19 cellular contexts compared by ENCODE assay signal in the genomic region with DNA sequence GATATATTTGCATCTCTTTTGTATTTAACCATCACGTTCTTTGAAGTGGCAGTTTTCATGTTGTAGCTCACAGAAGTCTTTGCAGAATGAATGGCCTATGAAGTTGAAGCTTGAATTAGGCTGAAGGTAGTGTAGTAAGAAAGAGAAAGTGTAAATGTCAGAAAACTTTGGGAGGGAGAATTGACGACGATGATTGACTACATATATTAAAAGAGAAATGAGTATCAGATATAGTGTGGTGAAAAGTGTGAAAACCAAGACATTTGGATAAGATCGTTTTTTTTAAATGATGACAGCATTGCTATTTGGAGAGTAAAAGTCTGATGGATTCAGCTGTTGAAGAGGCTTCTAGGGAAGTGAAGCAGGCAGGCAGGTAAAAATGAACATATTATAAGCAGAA. TPM values are rescaled to one million over a fixed set of nuclear protein-coding genes. Genes with fewer than 3 reads are reported as not detected.
DNase-seq lines count a peak whose midpoint lies in the region; ATAC-seq, FAIRE-seq and TF ChIP-seq lines count a peak whose summit lies in the region.
"Had no signal": no experiment of that assay in that cellular context is flagged by ENCODE, and none has a peak within 500 bp of the region (broad histone marks: within the 10 kb centered on the region; RNA-seq: fewer than 3 reads in every experiment).

No MANE protein-coding gene starts in this region.

- no peak for TF ChIP-seq POLR2A in GM12878 (IDR thresholded peaks at IDR 0.05; ENCODE audit: low read depth, low read length)

- no peaks in the 10 kb centered on the region for H3K36me3 Mint-ChIP-seq in activated naive CD8-positive, alpha-beta T cell treated with anti-CD3 and anti-CD28 coated beads, Interleukin-2, amount 50 U/mL, for 24 hours (ENCODE audit: low read depth)
- no peaks in the 10 kb centered on the region for H3K36me3 Mint-ChIP-seq in activated naive CD8-positive, alpha-beta T cell treated with anti-CD3 and anti-CD28 coated beads for 36 hours
- H3K36me3 Mint-ChIP-seq: CD4-positive, alpha-beta memory T cell had no signal

- H3K9me3 ChIP-seq in OCI-LY3 (ENCODE audit: insufficient read depth, low read length) (no peaks in the 10 kb centered on the region), GM12878 (replicated peaks; ENCODE audit: control insufficient read depth, insufficient read depth, low read length) (no peaks in the 10 kb centered on the region), Karpas-422 (ENCODE audit: low read length) (no peaks in the 10 kb centered on the region)

- no peaks in the 10 kb centered on the region for H3K9me2 ChIP-seq in Karpas-422 (replicated peaks; ENCODE audit: insufficient read depth, low read length)

- H3K4me1 Mint-ChIP-seq in activated naive CD8-positive, alpha-beta T cell treated with anti-CD3 and anti-CD28 coated beads, Interleukin-2, amount 50 U/mL, for 24 hours, result peaks cover 4% of the 10 kb centered on the region
- no peaks in the 10 kb centered on the region for H3K4me1 Mint-ChIP-seq in activated naive CD8-positive, alpha-beta T cell treated with anti-CD3 and anti-CD28 coated beads for 36 hours

- RAD21 ChIA-PET in GM12878 (lab: Charles Lee; ENCODE audit: unreplicated experiment), result interaction anchor here (1.2 to 1.7 kb wide), 3 partner anchors 11 to 70 kb away, joined by 3 to 4 read pairs (median 3); no protein-coding TSS in a partner anchor

- POLR2A ChIA-PET in GM12878 (lab: Charles Lee), result interaction anchor here (1.0 kb wide), 1 partner anchor 10 kb away, joined by 3 read pairs; no protein-coding TSS in a partner anchor

- peak; percentile 83 for ATAC-seq in activated naive CD8-positive, alpha-beta T cell treated with anti-CD3 and anti-CD28 coated beads, Interleukin-2, amount 50 U/mL, for 24 hours
- ATAC-seq in GM12878, result no peak

- CTCF ChIA-PET in GM12878 (lab: Yijun Ruan, JAX), result interaction anchor here (1.2 to 4.7 kb wide), 5 partner anchors 9 to 398 kb away, joined by 3 to 69 read pairs (median 4); no protein-coding TSS in a partner anchor

- TF ChIP-seq EP300 in GM12878 (IDR thresholded peaks at IDR 0.05; ENCODE audit: borderline replicate concordance in 1 of 2, control insufficient read depth in 1 of 2, low read depth in 2 of 2, low read length in 2 of 2), result no peak

- TF ChIP-seq CTCF in OCI-LY3 (IDR thresholded peaks at IDR 0.05; ENCODE audit: low read depth, low read length) (no peak), GM12878 (IDR thresholded peaks at IDR 0.05 in 2 of 3, conservative IDR thresholded peaks at IDR 0.05 in 1 of 3; ENCODE audit: control insufficient read depth in 2 of 3, extremely low read depth in 1 of 3, insufficient read depth in 1 of 3, low read depth in 3 of 3, low read length in 3 of 3) (no peak)

- no peaks in the 10 kb centered on the region for H3K9me3 Mint-ChIP-seq in activated naive CD8-positive, alpha-beta T cell treated with anti-CD3 and anti-CD28 coated beads, Interleukin-2, amount 50 U/mL, for 24 hours
- no peaks in the 10 kb centered on the region for H3K9me3 Mint-ChIP-seq in activated naive CD8-positive, alpha-beta T cell treated with anti-CD3 and anti-CD28 coated beads for 36 hours

- H3K4me3 ChIP-seq in OCI-LY3 (ENCODE audit: low read length) (no peak overlapping the region), GM12878 (no peak overlapping the region), Karpas-422 (ENCODE audit: low read length) (no peak overlapping the region)
- H3K4me3 ChIP-seq: GM23248 had no signal

- H3K4me3 Mint-ChIP-seq in activated naive CD8-positive, alpha-beta T cell treated with anti-CD3 and anti-CD28 coated beads, Interleukin-2, amount 50 U/mL, for 24 hours, result no peak overlapping the region
- no peak overlapping the region for H3K4me3 Mint-ChIP-seq in activated naive CD8-positive, alpha-beta T cell treated with anti-CD3 and anti-CD28 coated beads for 36 hours
- H3K4me3 Mint-ChIP-seq: CD4-positive, alpha-beta memory T cell had no signal

- H3K27ac ChIP-seq in OCI-LY3 (ENCODE audit: low read length), result no peak overlapping the region
- no peak overlapping the region for H3K27ac ChIP-seq in GM12878 (ENCODE audit: control insufficient read depth, insufficient read depth)
- no peak overlapping the region for H3K27ac ChIP-seq in Karpas-422 (ENCODE audit: low read length)
- H3K27ac ChIP-seq: C4-2B, GM23248 had no signal

- in situ Hi-C loops in GM12878 (cut with MboI), result no loop called here

- BruUV-seq in GM12878 (replicated peaks; lab: Mats Ljungman, UMichigan), result no TSS peak

- H3K79me2 ChIP-seq in OCI-LY3 (ENCODE audit: low read length) (no peaks in the 10 kb centered on the region), GM12878 (ENCODE audit: control insufficient read depth, insufficient read depth, low read length) (no peaks in the 10 kb centered on the region), Karpas-422 (ENCODE audit: low read length) (no peaks in the 10 kb centered on the region)

- FAIRE-seq in GM12878 (lab: Jason Lieb, UNC), result peak; percentile 62
- FAIRE-seq: A204.1, GM19239, H54 had no signal

- H3K27ac Mint-ChIP-seq in activated naive CD8-positive, alpha-beta T cell treated with anti-CD3 and anti-CD28 coated beads, Interleukin-2, amount 50 U/mL, for 24 hours, result no peak overlapping the region
- no peak overlapping the region for H3K27ac Mint-ChIP-seq in activated naive CD8-positive, alpha-beta T cell treated with anti-CD3 and anti-CD28 coated beads for 36 hours
- H3K27ac Mint-ChIP-seq: CD4-positive, alpha-beta memory T cell had no signal

- H4K20me1 ChIP-seq in OCI-LY3 (ENCODE audit: insufficient read depth, low read length) (no peaks in the 10 kb centered on the region), GM12878 (ENCODE audit: control insufficient read depth, insufficient read depth) (no peaks in the 10 kb centered on the region), Karpas-422 (ENCODE audit: insufficient read depth, low read depth, low read length) (no peaks in the 10 kb centered on the region)

- no peak for TF ChIP-seq RAD21 in GM12878 (IDR thresholded peaks at IDR 0.05; ENCODE audit: insufficient read depth, low read depth, low read length)

- H3K27me3 Mint-ChIP-seq in activated naive CD8-positive, alpha-beta T cell treated with anti-CD3 and anti-CD28 coated beads, Interleukin-2, amount 50 U/mL, for 24 hours, result peaks cover 23% of the 10 kb centered on the region
- H3K27me3 Mint-ChIP-seq in activated naive CD8-positive, alpha-beta T cell treated with anti-CD3 and anti-CD28 coated beads for 36 hours, result peaks cover 17% of the 10 kb centered on the region

- H3K9ac ChIP-seq in OCI-LY3 (ENCODE audit: low read length) (no peak overlapping the region), GM12878 (ENCODE audit: control insufficient read depth, insufficient read depth, low read length) (no peak overlapping the region), Karpas-422 (ENCODE audit: low read length) (no peak overlapping the region)
- H3K9ac ChIP-seq: GM23248 had no signal

- 0% methylated on average over 4 of the region's 4 CpGs for WGBS in GM12878 (ENCODE audit: insufficient coverage, insufficient replicate concordance, low lambda C conversion rate, missing lambda C conversion rate)

- H3K4me1 ChIP-seq in OCI-LY3 (ENCODE audit: low read length) (peaks cover 18% of the 10 kb centered on the region), GM12878 (ENCODE audit: control insufficient read depth, insufficient read depth, low read length) (no peaks in the 10 kb centered on the region), Karpas-422 (ENCODE audit: low read length) (no peaks in the 10 kb centered on the region)

- H3K27me3 ChIP-seq in OCI-LY3 (ENCODE audit: low read depth, low read length) (no peaks in the 10 kb centered on the region), GM12878 (replicated peaks in 1 of 2; ENCODE audit: control insufficient read depth in 2 of 2, insufficient read depth in 2 of 2, low read length in 1 of 2) (no peaks in the 10 kb centered on the region), Karpas-422 (ENCODE audit: low read length) (0 out of 2 replicates have a peak, but pooled peaks cover 3% of the 10 kb centered on the region)

- H2AFZ ChIP-seq in OCI-LY3 (ENCODE audit: low read depth, low read length) (peak overlapping the region; percentile 58; the same call in 1 of the 2 replicates), GM12878 (ENCODE audit: control insufficient read depth, low read depth, low read length) (no peak overlapping the region), Karpas-422 (ENCODE audit: low read length) (no peak overlapping the region)
- H2AFZ ChIP-seq: GM23248 had no signal

- DNase-seq in activated naive CD8-positive, alpha-beta T cell treated with anti-CD3 and anti-CD28 coated beads, Interleukin-2, amount 50 U/mL, for 24 hours, result no peak
- DNase-seq in activated naive CD8-positive, alpha-beta T cell treated with anti-CD3 and anti-CD28 coated beads for 36 hours, result no peak
- DNase-seq in GM12878 (ENCODE audit: low read depth, low spot score) (no peak), H4 (ENCODE audit: low spot score) (no peak), Karpas-422 (no peak)
- DNase-seq: AML-193; Calu3; CD4-positive, alpha-beta memory T cell; DMS79 treated with DMSO at 0.1 percent for 48 hours; GF-D8; GM23248; HCEC 1CT had no signal

- SMC1A ChIA-PET in GM12878 (lab: Charles Lee; ENCODE audit: uncharacterized antibody, unreplicated experiment), result interaction anchor here (0.6 to 5.1 kb wide), 8 partner anchors 23 to 338 kb away, joined by 3 to 38 read pairs (median 3); no protein-coding TSS in a partner anchor

- H3K4me2 ChIP-seq in OCI-LY3 (ENCODE audit: low read length), result peak overlapping the region; percentile 25
- no peak overlapping the region for H3K4me2 ChIP-seq in GM12878 (ENCODE audit: control insufficient read depth, insufficient read depth)
- no peak overlapping the region for H3K4me2 ChIP-seq in Karpas-422 (ENCODE audit: low read depth, low read length, poor library complexity, severe bottlenecking)

- intact Hi-C loops in GM12878 (cut with micrococcal nuclease; ENCODE audit: unreplicated experiment), result loop anchor here (5.0 kb wide), 1 partner anchor 193 kb away; no protein-coding TSS in a partner anchor

- H3K36me3 ChIP-seq in OCI-LY3 (replicated peaks; ENCODE audit: low read depth, low read length) (no peaks in the 10 kb centered on the region), GM12878 (ENCODE audit: control insufficient read depth in 2 of 2, insufficient read depth in 2 of 2, low read length in 1 of 2) (no peaks in the 10 kb centered on the region), Karpas-422 (ENCODE audit: insufficient read depth, low read length) (no peaks in the 10 kb centered on the region)

RNA-seq across cellular contexts. Expression of a gene that starts 14.6 kb away (rescaled TPM):
- under 1 TPM in 1 of 2 experiments, not detected in 1; 0.23 TPM for total RNA-seq in activated naive CD8-positive, alpha-beta T cell treated with anti-CD3 and anti-CD28 coated beads for 36 hours
- total RNA-seq in GM12878 (2013; cell fraction: nucleolus; rRNA removed), result 54.8 and 55.7 TPM in 2 replicates
- 0.45 and 1.0 TPM in 2 replicates for total RNA-seq in GM12878 (2014; rRNA removed)
- 0.13 and 0.60 TPM in 2 replicates for total RNA-seq in GM12878 (2014; rRNA removed; fragmentation: Illumina TruSeq; extraction: Trizol)
- 0.32 and 0.44 TPM in 2 replicates for total RNA-seq in GM12878 (2021)
- 0.80 TPM for polyA plus RNA-seq in GM12878 (2011; ENCODE audit: low read depth)
- 0.49 and 0.87 TPM in 2 replicates for polyA plus RNA-seq in GM12878 (2011; rRNA removed)
- 0.78 and 0.87 TPM in 2 replicates for polyA plus RNA-seq in GM12878 (2011; cell fraction: cytosol; rRNA removed)
- 1.1 and 2.2 TPM in 2 replicates for polyA plus RNA-seq in GM12878 (2011; cell fraction: nucleus; rRNA removed)
- polyA plus RNA-seq in GM12878 (2012), result 0.95 and 1.6 TPM in 2 replicates
- polyA plus RNA-seq in GM12878 (2014; fragmentation: Illumina TruSeq; extraction: Trizol), result 0.43 and 0.47 TPM in 2 replicates
- under 1 TPM in 1 of 2 experiments, not detected in 1; 0.05 TPM for polyA plus RNA-seq in GM12878 (2014; fragmentation: Nextera tagmentation; extraction: Ambion mirVana)
- 0.19 and 0.41 TPM in 2 replicates for polyA plus RNA-seq in GM12878 (2014; rRNA removed)
- under 1 TPM; 0.39 to 0.47 TPM for polyA plus RNA-seq in GM12878 (2016; fragmentation: Nextera tagmentation; extraction: Ambion mirVana)
- polyA minus RNA-seq in GM12878 (2011; rRNA and poly(A)+ RNA removed), result 5.3 and 7.9 TPM in 2 replicates
- polyA minus RNA-seq in GM12878 (2011; cell fraction: cytosol; rRNA and poly(A)+ RNA removed), result not detected in 2 replicates
- polyA minus RNA-seq in GM12878 (2011; cell fraction: nucleus; rRNA and poly(A)+ RNA removed), result 6.9 and 9.1 TPM in 2 replicates
- total RNA-seq in H4 (2014; rRNA removed; shearing (Covaris generic)), result 1.0 and 1.5 TPM in 2 replicates
- total RNA-seq in Karpas-422 (2014; rRNA removed; shearing (Covaris generic); ENCODE audit: low replicate concordance), result not detected in 2 replicates
- total RNA-seq: Calu3, HT-29 had no signal
- polyA plus RNA-seq: BJ; CD4-positive, alpha-beta memory T cell; GM23248 had no signal

RNA-seq across cellular contexts. Expression of a gene that starts 36.3 kb away (rescaled TPM):
- total RNA-seq in activated naive CD8-positive, alpha-beta T cell treated with anti-CD3 and anti-CD28 coated beads for 36 hours, result 10 to 100 TPM; 26.4 to 30.0 TPM
- 157 and 159 TPM in 2 replicates for total RNA-seq in GM12878 (2013; cell fraction: nucleolus; rRNA removed)
- total RNA-seq in GM12878 (2014; rRNA removed), result 34.8 and 44.1 TPM in 2 replicates
- 37.7 and 39.9 TPM in 2 replicates for total RNA-seq in GM12878 (2014; rRNA removed; fragmentation: Illumina TruSeq; extraction: Trizol)
- total RNA-seq in GM12878 (2021), result 21.2 and 23.5 TPM in 2 replicates
- polyA plus RNA-seq in GM12878 (2011; ENCODE audit: low read depth), result 6.4 TPM
- 16.6 and 29.5 TPM in 2 replicates for polyA plus RNA-seq in GM12878 (2011; rRNA removed)
- polyA plus RNA-seq in GM12878 (2011; cell fraction: cytosol; rRNA removed), result 3.0 and 3.6 TPM in 2 replicates
- 20.1 and 26.2 TPM in 2 replicates for polyA plus RNA-seq in GM12878 (2011; cell fraction: nucleus; rRNA removed)
- polyA plus RNA-seq in GM12878 (2012), result 8.0 and 13.4 TPM in 2 replicates
- 11.9 and 16.6 TPM in 2 replicates for polyA plus RNA-seq in GM12878 (2014; fragmentation: Illumina TruSeq; extraction: Trizol)
- 10 to 100 TPM; 11.6 to 13.6 TPM for polyA plus RNA-seq in GM12878 (2014; fragmentation: Nextera tagmentation; extraction: Ambion mirVana)
- 16.4 and 19.4 TPM in 2 replicates for polyA plus RNA-seq in GM12878 (2014; rRNA removed)
- 1 to 10 TPM; 4.4 to 5.1 TPM for polyA plus RNA-seq in GM12878 (2016; fragmentation: Nextera tagmentation; extraction: Ambion mirVana)
- 27.6 and 40.8 TPM in 2 replicates for polyA minus RNA-seq in GM12878 (2011; rRNA and poly(A)+ RNA removed)
- polyA minus RNA-seq in GM12878 (2011; cell fraction: cytosol; rRNA and poly(A)+ RNA removed), result 3.7 and 3.9 TPM in 2 replicates
- 124 and 145 TPM in 2 replicates for polyA minus RNA-seq in GM12878 (2011; cell fraction: nucleus; rRNA and poly(A)+ RNA removed)
- 1.5 TPM in 2 replicates for total RNA-seq in H4 (2014; rRNA removed; shearing (Covaris generic))
- total RNA-seq in Karpas-422 (2014; rRNA removed; shearing (Covaris generic); ENCODE audit: low replicate concordance), result 3.8 and 23.4 TPM in 2 replicates
